16 cellular contexts compared by ENCODE assay signal in genomic region chr18:10834128-10834815, GRCh38.
"Had no signal": no experiment of that assay in that cellular context is flagged by ENCODE, and none has a peak within 500 bp of the region (broad histone marks: within the 10 kb centered on the region; RNA-seq: fewer than 3 reads in every experiment).

No MANE protein-coding gene starts in this region.

- H3K4me3 ChIP-seq: coronary artery, gastrocnemius medialis, left ventricle myocardium inferior, lower lobe of right lung, ovary, smooth muscle cell, testis, tibial nerve had no signal

- H3K4me1 ChIP-seq: gastrocnemius medialis, left ventricle myocardium inferior, lower lobe of right lung, testis had no signal

- H3K9me3 ChIP-seq: gastrocnemius medialis, lower lobe of right lung, ovary, testis had no signal

- ATAC-seq: gastrocnemius medialis; left cardiac atrium; natural killer cell; right cardiac atrium; stimulated activated naive B cell treated with anti-CD40 and anti-IgM and Interleukin-4, amounts not matched to agents 10 μg/mL and 1 μg/mL and 100 μg/mL, for 72 hours; stimulated activated naive CD8-positive, alpha-beta T cell treated with anti-CD3 and anti-CD28 coated beads, Interleukin-15, amount 100 ng/mL, for 72 hours had no signal

- FAIRE-seq: kidney had no signal

- DNase-seq: effector CD4-positive, alpha-beta T cell; gastrocnemius medialis; kidney; left cardiac atrium; left ventricle myocardium inferior; lower lobe of right lung; natural killer cell; ovary; right cardiac atrium; stimulated activated CD4-positive, alpha-beta T cell treated with anti-CD3 and anti-CD28 coated beads, Interleukin-4, amount 100 ng/mL, for 24 hours; stimulated activated naive B cell treated with anti-CD40 and anti-IgM and Interleukin-4, amounts not matched to agents 10 μg/mL and 1 μg/mL and 100 μg/mL, for 72 hours; stimulated activated naive CD8-positive, alpha-beta T cell treated with anti-CD3 and anti-CD28 coated beads, Interleukin-15, amount 100 ng/mL, for 72 hours; testis had no signal

- H3K27ac ChIP-seq: coronary artery, gastrocnemius medialis, left ventricle myocardium inferior, lower lobe of right lung, ovary, testis, tibial nerve had no signal

- H3K27me3 ChIP-seq: ovary, testis, tibial nerve had no signal

- H3K36me3 ChIP-seq: gastrocnemius medialis, left ventricle myocardium inferior, lower lobe of right lung, ovary, tibial nerve had no signal
